In genomic region chr11:111797145-111797581, GRCh38 we compare ENCODE assay signal across 7 cellular contexts. TPM values are rescaled to one million over a fixed set of nuclear protein-coding genes. Genes with fewer than 3 reads are reported as not detected.
DNase-seq lines count a peak whose midpoint lies in the region; ATAC-seq lines count a peak whose summit lies in the region.

No MANE protein-coding gene starts in this region.

- H3K23ac ChIP-seq in trophoblast cell (ENCODE audit: low read length): no peak overlapping the region

- H3K27me3 ChIP-seq in trophoblast cell (ENCODE audit: insufficient read depth, low read length): no peaks in the 10 kb centered on the region

- no CpG with 5 or more reads among the region's 2 CpGs for WGBS in trophoblast cell (ENCODE audit: extremely low coverage, insufficient coverage, insufficient read length)

- H4K91ac ChIP-seq in trophoblast cell (ENCODE audit: low read depth, low read length): no peak overlapping the region

- no peak overlapping the region for H3K4me2 ChIP-seq in trophoblast cell (ENCODE audit: low read length)

- H3K9ac ChIP-seq in trophoblast cell (ENCODE audit: low read length): no peak overlapping the region

- H2AK5ac ChIP-seq in trophoblast cell (ENCODE audit: low read length): no peak overlapping the region

- no peaks in the 10 kb centered on the region for H3K9me3 ChIP-seq in trophoblast cell (ENCODE audit: insufficient read depth, low read depth, low read length)

- no peak overlapping the region for H4K12ac ChIP-seq in trophoblast cell (ENCODE audit: low read depth, low read length)

- no peak overlapping the region for H2BK120ac ChIP-seq in trophoblast cell (ENCODE audit: insufficient read depth, low read length, poor library complexity)

- peaks cover 1 to 3% of the 10 kb centered on the region in 2 experiments for H3K36me3 ChIP-seq in trophoblast cell (ENCODE audit: control insufficient read depth in 1 of 2, insufficient read depth in 2 of 2, low read length in 2 of 2)

- H3K14ac ChIP-seq in trophoblast cell (ENCODE audit: low read length): no peak overlapping the region

- no peak overlapping the region for H3K27ac ChIP-seq in trophoblast cell (ENCODE audit: low read depth, low read length)

- no peaks in the 10 kb centered on the region for H3K79me2 ChIP-seq in trophoblast cell (ENCODE audit: control insufficient read depth, insufficient read depth, low read length, poor library complexity)

- no peaks in the 10 kb centered on the region for H3K79me1 ChIP-seq in trophoblast cell (ENCODE audit: low read length)

- no peak overlapping the region for H2AFZ ChIP-seq in trophoblast cell (ENCODE audit: insufficient read depth, low read length, poor library complexity)

- no peak overlapping the region for H3K4ac ChIP-seq in trophoblast cell (ENCODE audit: low read depth, low read length)

- H3K4me3 ChIP-seq in trophoblast cell (ENCODE audit: low read depth, low read length): no peak overlapping the region

- H2BK5ac ChIP-seq in trophoblast cell (ENCODE audit: low read depth, low read length, poor library complexity): no peak overlapping the region

- no peak overlapping the region for H4K8ac ChIP-seq in trophoblast cell (ENCODE audit: low read depth, low read length)

- ATAC-seq in GM18868 (IDR thresholded peaks at IDR 0.05; ENCODE audit: unreplicated experiment): peak; percentile 73

- H2BK12ac ChIP-seq in trophoblast cell (ENCODE audit: low read length): no peak overlapping the region

- DNase-seq in HS-5 (ENCODE audit: low read depth) (peak; percentile 25), SKM-1 treated with dmso at 0.1 percent for 144 hours (lab: John Stamatoyannopoulos, UW; ENCODE audit: unreplicated experiment) (peak; percentile 51), trophoblast cell (peak; percentile 69 to 71), NCI-H2107 (lab: John Stamatoyannopoulos, UW) (no peak), NCI-H1930 (lab: John Stamatoyannopoulos, UW) (no peak), HuH-7 (ENCODE audit: low spot score) (no peak)

- H3K4me1 ChIP-seq in trophoblast cell (ENCODE audit: control insufficient read depth in 1 of 2, insufficient read depth in 2 of 2, low read length in 2 of 2): no peaks in the 10 kb centered on the region

- H3K18ac ChIP-seq in trophoblast cell (ENCODE audit: low read length): no peak overlapping the region

RNA-seq across cellular contexts. Expression of gene PPP2R1B, which starts 31.0 kb away (rescaled TPM):
- 17.9 and 18.6 TPM in 2 replicates for polyA plus RNA-seq in trophoblast cell (2013)

Comparison
In these comparisons a context has a peak if more than half of its experiments do, and no peak if none do; other contexts are left out.
1. DNase-seq: peak in HS-5 (single experiment), SKM-1 treated with dmso at 0.1 percent for 144 hours (single experiment) and trophoblast cell (2 of 2); none in NCI-H2107 (single experiment), NCI-H1930 (0 of 2) and HuH-7 (single experiment).